In genomic region chrX:154269245-154269644, GRCh38 we compare ENCODE assay signal across 3 cellular contexts. TPM values are rescaled to one million over a fixed set of nuclear protein-coding genes. Genes with fewer than 3 reads are reported as not detected.
"Had no signal": no experiment of that assay in that cellular context is flagged by ENCODE, and none has a peak within 500 bp of the region (broad histone marks: within the 10 kb centered on the region; RNA-seq: fewer than 3 reads in every experiment).

No MANE protein-coding gene starts in this region.

RNA-seq across cellular contexts. Expression of gene OPN1MW3, which starts 11.9 kb away (rescaled TPM):
- total RNA-seq: LHCN-M2, M059J, MCF 10A had no signal

RNA-seq across cellular contexts. Expression of gene TEX28, which starts 25.7 kb away (rescaled TPM):
- total RNA-seq: LHCN-M2, M059J, MCF 10A had no signal

RNA-seq across cellular contexts. Expression of gene TKTL1, which starts 26.4 kb away (rescaled TPM):
- total RNA-seq: LHCN-M2, MCF 10A had no signal

RNA-seq across cellular contexts. Expression of gene OPN1MW2, which starts 49.7 kb away (rescaled TPM):
- total RNA-seq: LHCN-M2, M059J, MCF 10A had no signal
